Comparison of ENCODE assay signal across 8 cellular contexts in genomic region chr1:157403203-157403602, GRCh38.
A peak's percentile ranks its signal among the peaks of the same experiment; 100 is the strongest.
DNase-seq lines count a peak whose midpoint lies in the region; ATAC-seq lines count a peak whose summit lies in the region.

No MANE protein-coding gene starts in this region.

- ATAC-seq in GM18867 (IDR thresholded peaks at IDR 0.05; ENCODE audit: unreplicated experiment), result peak; percentile 79
- ATAC-seq in HG02678 (IDR thresholded peaks at IDR 0.05; ENCODE audit: unreplicated experiment), result peak; percentile 74
- ATAC-seq in GM21515 (IDR thresholded peaks at IDR 0.05; ENCODE audit: unreplicated experiment), result no peak

- DNase-seq in NCI-H526 treated with DMSO at 0.1 percent for 48 hours (lab: John Stamatoyannopoulos, UW), result peak; percentile 30
- DNase-seq in iPS-NIHi11 (ENCODE audit: low spot score), result peak; percentile 67
- DNase-seq in activated naive CD4-positive, alpha-beta T cell treated with Interleukin-2 at 50 U/mL for 16 hours, result no peak
- DNase-seq in activated CD4-positive, alpha-beta T cell treated with anti-CD3 and anti-CD28 coated beads for 48 hours, result no peak
- no peak for DNase-seq in activated CD4-positive, CD25-positive, alpha-beta regulatory T cell (lab: John Stamatoyannopoulos, UW)

Comparison
In these comparisons a context has a peak if more than half of its experiments do, and no peak if none do; other contexts are left out.
1. DNase-seq: peak in NCI-H526 treated with DMSO at 0.1 percent for 48 hours (single experiment) and iPS-NIHi11 (single experiment); none in activated naive CD4-positive, alpha-beta T cell treated with Interleukin-2 at 50 U/mL for 16 hours (single experiment), activated CD4-positive, alpha-beta T cell treated with anti-CD3 and anti-CD28 coated beads for 48 hours (single experiment) and activated CD4-positive, CD25-positive, alpha-beta regulatory T cell (0 of 4).